In genomic region chr11:107860240-107860620, GRCh38 we compare ENCODE assay signal across 8 cellular contexts. TPM values are rescaled to one million over a fixed set of nuclear protein-coding genes. Genes with fewer than 3 reads are reported as not detected.
A peak's percentile ranks its signal among the peaks of the same experiment; 100 is the strongest.
DNase-seq lines count a peak whose midpoint lies in the region; ATAC-seq, FAIRE-seq and TF ChIP-seq lines count a peak whose summit lies in the region.
"Not testable (repeated sequence)": the region's sequence is repeated elsewhere in the genome, so short reads cannot be mapped to it uniquely, and the experiment has no call there.

No MANE protein-coding gene starts in this region.

- H2AFZ ChIP-seq in GM23338 = peak overlapping the region; percentile 35; the same call in 1 of the 2 replicates
- H2AFZ ChIP-seq in keratinocyte (ENCODE audit: control insufficient read depth, low read length); neural progenitor cell (replicated peaks): not testable (repeated sequence)

- H3F3A ChIP-seq in GM23338 (replicated peaks; ENCODE audit: low read depth) = not testable (repeated sequence)
- peaks cover 23% of the 10 kb centered on the region for H3F3A ChIP-seq in neural progenitor cell (ENCODE audit: low read depth)

- H3K9me3 Mint-ChIP-seq in GM23338; activated CD4-positive, alpha-beta memory T cell treated with anti-CD3 and anti-CD28 coated beads for 36 hours; brain; neural progenitor cell: not testable (repeated sequence)

- not testable (repeated sequence) for TF ChIP-seq RAD21 in A549 (conservative IDR thresholded peaks at IDR 0.05 in 1 of 2, IDR thresholded peaks at IDR 0.05 in 1 of 2)

- CTCF ChIA-PET in A549 (lab: Yijun Ruan, JAX) = interaction anchor here (0.6 kb wide), 1 partner anchor 10 kb away, joined by 4 read pairs; no protein-coding TSS in a partner anchor
- CTCF ChIA-PET in activated CD4-positive, alpha-beta memory T cell treated with anti-CD3 and anti-CD28 coated beads for 36 hours (lab: Charles Lee) = not testable (repeated sequence)

- not testable (repeated sequence) for H3K4me1 ChIP-seq in A549; RWPE2 (ENCODE audit: insufficient read depth, poor library complexity, severe bottlenecking); keratinocyte (ENCODE audit: control insufficient read depth, extremely low read depth, insufficient read depth, low read length); neural progenitor cell
- peaks cover 18% of the 10 kb centered on the region for H3K4me1 ChIP-seq in GM23338 (ENCODE audit: insufficient read depth)

- not testable (repeated sequence) for TF ChIP-seq POLR2A in A549 (IDR thresholded peaks at IDR 0.05; ENCODE audit: low read length)

- H3K27me3 Mint-ChIP-seq in GM23338 (ENCODE audit: insufficient read depth, low read depth, poor library complexity) (peaks cover 16% of the 10 kb centered on the region), brain (peaks cover 64% of the 10 kb centered on the region), neural progenitor cell (ENCODE audit: insufficient read depth, low read depth) (peaks cover 51% of the 10 kb centered on the region)
- not testable (repeated sequence) for H3K27me3 Mint-ChIP-seq in activated CD4-positive, alpha-beta memory T cell treated with anti-CD3 and anti-CD28 coated beads for 36 hours

- H3K9me1 ChIP-seq in keratinocyte (ENCODE audit: control insufficient read depth, extremely low read depth, insufficient read depth, low read length) = not testable (repeated sequence)

- peak overlapping the region; percentile 82; the same call in 2 of the 3 replicates for H3K4me3 ChIP-seq in A549
- H3K4me3 ChIP-seq in GM23338 = peak overlapping the region; percentile 57
- not testable (repeated sequence) for H3K4me3 ChIP-seq in RWPE2 (ENCODE audit: severe bottlenecking); keratinocyte (ENCODE audit: control insufficient read depth in 2 of 3, extremely low read depth in 1 of 3, insufficient read depth in 2 of 3, low read depth in 1 of 3, low read length in 3 of 3)
- peak overlapping the region; percentile 70 for H3K4me3 ChIP-seq in neural progenitor cell

- H3K9me3 ChIP-seq in A549; RWPE2 (ENCODE audit: severe bottlenecking); keratinocyte (ENCODE audit: control insufficient read depth, low read depth, low read length); neural progenitor cell (ENCODE audit: low read depth): not testable (repeated sequence)

- H3K9me2 ChIP-seq in GM23338 (ENCODE audit: insufficient read depth) = not testable (repeated sequence)

- H3K4me2 ChIP-seq in A549 = peak overlapping the region; percentile 85
- peak overlapping the region; percentile 100 for H3K4me2 ChIP-seq in GM23338
- H3K4me2 ChIP-seq in keratinocyte (ENCODE audit: control insufficient read depth, extremely low read depth, insufficient read depth, low read depth, low read length) = peak overlapping the region; percentile 78
- H3K4me2 ChIP-seq in neural progenitor cell = peak overlapping the region; percentile 93

- H3K79me2 ChIP-seq in GM23338 (replicated peaks; ENCODE audit: insufficient read depth) = peaks cover 21% of the 10 kb centered on the region
- peaks cover 32% of the 10 kb centered on the region for H3K79me2 ChIP-seq in keratinocyte (ENCODE audit: control insufficient read depth, insufficient read depth, low read length)
- not testable (repeated sequence) for H3K79me2 ChIP-seq in neural progenitor cell (ENCODE audit: low read depth)

- not testable (repeated sequence) for TF ChIP-seq CTCF in A549 (IDR thresholded peaks at IDR 0.05); GM23338 (conservative IDR thresholded peaks at IDR 0.05; ENCODE audit: low read depth in 2 of 2); RWPE2 (IDR thresholded peaks at IDR 0.05; ENCODE audit: poor library complexity, severe bottlenecking); brain (conservative IDR thresholded peaks at IDR 0.05); keratinocyte (optimal IDR thresholded peaks at IDR 0.05 in 1 of 3, IDR thresholded peaks at IDR 0.05 in 1 of 3, conservative IDR thresholded peaks at IDR 0.05 in 1 of 3; ENCODE audit: extremely low read depth in 1 of 3, insufficient read depth in 2 of 3, low read length in 3 of 3); neural progenitor cell (IDR thresholded peaks at IDR 0.05)

- H4K20me1 ChIP-seq in GM23338 (replicated peaks; ENCODE audit: insufficient read depth); keratinocyte (ENCODE audit: control insufficient read depth, extremely low read depth, insufficient read depth, low read length); neural progenitor cell (ENCODE audit: low read depth): not testable (repeated sequence)

- H3K36me3 Mint-ChIP-seq in GM23338 (ENCODE audit: low read depth); activated CD4-positive, alpha-beta memory T cell treated with anti-CD3 and anti-CD28 coated beads for 36 hours; brain; neural progenitor cell: not testable (repeated sequence)

- H3K4me1 Mint-ChIP-seq in GM23338 (peaks cover 14% of the 10 kb centered on the region; the same call in 2 of the 3 replicates), brain (peaks cover 16% of the 10 kb centered on the region), neural progenitor cell (peaks cover 13% of the 10 kb centered on the region)
- H3K4me1 Mint-ChIP-seq in activated CD4-positive, alpha-beta memory T cell treated with anti-CD3 and anti-CD28 coated beads for 36 hours (ENCODE audit: low read depth) = peaks cover 25% of the 10 kb centered on the region

- dilution Hi-C loops in keratinocyte (cut with MboI; ENCODE audit: extremely low pct_ligation_motif_present, low sequenced_read_pairs) = not testable (repeated sequence)

- 92% methylated on average over 15 of the region's 15 CpGs for WGBS in A549 (ENCODE audit: missing lambda C conversion rate)

- DNase-seq in A549 (ENCODE audit: low read depth in 1 of 2, low spot score in 1 of 2); GM23338 (ENCODE audit: low spot score); RWPE2 (ENCODE audit: low spot score); activated CD4-positive, alpha-beta memory T cell treated with anti-CD3 and anti-CD28 coated beads for 36 hours; keratinocyte (ENCODE audit: low read depth, low spot score); neural progenitor cell (ENCODE audit: low spot score): not testable (repeated sequence)
- peak; percentile 31 for DNase-seq in NCI-H146 (lab: John Stamatoyannopoulos, UW)

- not testable (repeated sequence) for H3K9ac ChIP-seq in keratinocyte (ENCODE audit: control insufficient read depth, extremely low read depth, insufficient read depth, low read length); neural progenitor cell

- not testable (repeated sequence) for ATAC-seq in A549; GM23338; RWPE2 (ENCODE audit: low read depth)

- peak overlapping the region; percentile 87; the same call in 2 of the 3 replicates for H3K4me3 Mint-ChIP-seq in GM23338
- peak overlapping the region; percentile 95 for H3K4me3 Mint-ChIP-seq in activated CD4-positive, alpha-beta memory T cell treated with anti-CD3 and anti-CD28 coated beads for 36 hours
- peak overlapping the region in 4 of 5 experiments; percentile 89 to 98 (median 92) for H3K4me3 Mint-ChIP-seq in brain
- H3K4me3 Mint-ChIP-seq in neural progenitor cell = peak overlapping the region; percentile 52

- POLR2A ChIA-PET in A549 (lab: Yijun Ruan, JAX) = interaction anchor here (2.2 kb wide), 1 partner anchor 19 kb away, joined by 13 read pairs; no protein-coding TSS in a partner anchor
- POLR2A ChIA-PET in activated CD4-positive, alpha-beta memory T cell treated with anti-CD3 and anti-CD28 coated beads for 36 hours (lab: Charles Lee) = not testable (repeated sequence)

- not testable (repeated sequence) for H3K36me3 ChIP-seq in GM23338 (ENCODE audit: insufficient read depth); RWPE2 (ENCODE audit: low read depth); keratinocyte (ENCODE audit: control insufficient read depth in 2 of 2, extremely low read depth in 1 of 2, insufficient read depth in 2 of 2, low read length in 2 of 2); neural progenitor cell

- peak overlapping the region in 1 of 2 experiments; percentile 95; a peak in 2 of 6 replicates for H3K27ac ChIP-seq in A549
- not testable (repeated sequence) for H3K27ac ChIP-seq in GM23338 (ENCODE audit: low read depth); keratinocyte (ENCODE audit: control insufficient read depth, insufficient read depth, low read length); neural progenitor cell
- peak overlapping the region; percentile 71 for H3K27ac ChIP-seq in RWPE2 (ENCODE audit: poor library complexity, severe bottlenecking)

- intact Hi-C loops in activated CD4-positive, alpha-beta memory T cell treated with anti-CD3 and anti-CD28 coated beads for 36 hours (cut with micrococcal nuclease) = not testable (repeated sequence)

- not testable (repeated sequence) for TF ChIP-seq EP300 in A549 (IDR thresholded peaks at IDR 0.05)

- not testable (repeated sequence) for H3K27ac Mint-ChIP-seq in GM23338; activated CD4-positive, alpha-beta memory T cell treated with anti-CD3 and anti-CD28 coated beads for 36 hours; brain; neural progenitor cell

- not testable (repeated sequence) for FAIRE-seq in A549 (lab: Jason Lieb, UNC); keratinocyte (lab: Jason Lieb, UNC)

- H3K27me3 ChIP-seq in GM23338 (ENCODE audit: insufficient read depth) (peaks cover 19% of the 10 kb centered on the region), neural progenitor cell (peaks cover 32% of the 10 kb centered on the region)
- not testable (repeated sequence) for H3K27me3 ChIP-seq in RWPE2 (ENCODE audit: insufficient read depth, poor library complexity, severe bottlenecking); keratinocyte (ENCODE audit: control insufficient read depth, extremely low read depth, insufficient read depth, low read length)

RNA-seq across cellular contexts. Expression of gene SLC35F2, which starts 1.6 kb away (rescaled TPM):
- polyA plus RNA-seq in A549 (2011; rRNA removed) (27.0 and 30.0 TPM in 2 replicates), A549 (2017; fragmentation: RNase III; extraction: RNeasy Plus Mini Kit Qiagen cat#74134 plus additional on column Dnase treatment) (32.4 to 33.6 TPM (median 32.8 TPM) in 3 replicates), GM23338 (2016; fragmentation: Nextera tagmentation; extraction: Ambion mirVana) (21.3 and 25.2 TPM in 2 replicates), brain (ENCODE audit: insufficient read depth, low read depth, low replicate concordance) (2.5 TPM), keratinocyte (31.6 to 59.5 TPM (median 47.2 TPM) in 3 replicates)
- polyA plus RNA-seq in A549 (2012; cell fraction: cytosol; rRNA removed) = 12.6 and 15.7 TPM in 2 replicates
- polyA plus RNA-seq in A549 (2012; cell fraction: nucleus; rRNA removed) = 7.3 and 11.4 TPM in 2 replicates
- 31.9 and 34.6 TPM in 2 replicates for polyA minus RNA-seq in A549 (2011; rRNA and poly(A)+ RNA removed)
- 28.9 and 32.5 TPM in 2 replicates for total RNA-seq in GM23338 (2014; rRNA removed; shearing (Covaris generic))
- 10 to 100 TPM; 22.8 to 24.5 TPM for total RNA-seq in activated CD4-positive, alpha-beta memory T cell treated with anti-CD3 and anti-CD28 coated beads for 36 hours
- 19.6 TPM for polyA plus RNA-seq in keratinocyte (2011; ENCODE audit: low read depth)
- 26.4 and 37.9 TPM in 2 replicates for polyA plus RNA-seq in keratinocyte (2011; cell fraction: cytosol; rRNA removed)
- polyA plus RNA-seq in keratinocyte (2011; cell fraction: nucleus; rRNA removed) = 43.4 and 47.4 TPM in 2 replicates
- 29.4 and 49.2 TPM in 2 replicates for polyA plus RNA-seq in keratinocyte (2012; ENCODE audit: low replicate concordance)
- 55.3 to 77.1 TPM (median 62.2 TPM) in 3 replicates for polyA minus RNA-seq in keratinocyte
- polyA minus RNA-seq in keratinocyte (2011; cell fraction: cytosol; rRNA and poly(A)+ RNA removed) = 36.8 TPM
- 29.5 and 52.7 TPM in 2 replicates for polyA minus RNA-seq in keratinocyte (2011; cell fraction: nucleus; rRNA and poly(A)+ RNA removed)
- total RNA-seq in neural progenitor cell (ENCODE audit: low replicate concordance) = 9.8 and 10.3 TPM in 2 replicates
